ENCODE assay signal across 8 cellular contexts in the genomic region with DNA sequence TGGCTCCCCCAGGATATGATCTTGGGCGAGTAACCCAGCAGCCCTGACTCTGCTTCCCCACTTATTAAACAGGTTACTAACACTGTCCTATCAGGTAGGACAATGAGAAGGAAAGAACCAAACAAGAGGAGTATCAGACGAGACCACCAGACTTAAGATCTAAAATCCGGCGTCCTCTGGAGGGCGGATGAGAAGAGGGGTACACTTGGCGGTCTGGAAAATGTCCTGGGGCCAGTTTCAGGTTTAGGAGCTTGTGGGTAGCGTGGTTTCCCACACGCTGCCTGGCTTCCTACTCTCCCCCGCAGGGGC. TPM values are rescaled to one million over a fixed set of nuclear protein-coding genes. Genes with fewer than 3 reads are reported as not detected.
DNase-seq lines count a peak whose midpoint lies in the region; ATAC-seq, FAIRE-seq and TF ChIP-seq lines count a peak whose summit lies in the region.

No MANE protein-coding gene starts in this region.

- no peak for DNase-seq in AG10803 (ENCODE audit: low read depth)
- peak; percentile 5 for DNase-seq in HT-29 (ENCODE audit: low spot score)
- DNase-seq in bronchial epithelial cell (ENCODE audit: low read depth), result no peak
- DNase-seq in NCI-H2227 (lab: John Stamatoyannopoulos, UW; ENCODE audit: unreplicated experiment), result no peak
- DNase-seq in HuH-7 (ENCODE audit: low spot score), result no peak
- no peak for DNase-seq in GDM1 (lab: John Stamatoyannopoulos, UW)

- no peak for FAIRE-seq in bronchial epithelial cell (lab: Jason Lieb, UNC)

- H3K9me3 ChIP-seq in muscle layer of duodenum (ENCODE audit: control insufficient read depth in 1 of 2, low read length in 2 of 2), result peaks cover 36 to 38% of the 10 kb centered on the region in 2 donors

- no peaks in the 10 kb centered on the region for H3K4me1 ChIP-seq in muscle layer of duodenum (ENCODE audit: control insufficient read depth in 1 of 2, insufficient read depth in 2 of 2, low read length in 2 of 2)

- H3K4me3 ChIP-seq in AG10803 (ENCODE audit: low read length) (peak overlapping the region; percentile 74), bronchial epithelial cell (ENCODE audit: low read depth, low read length) (peak overlapping the region; percentile 64), muscle layer of duodenum (ENCODE audit: low read depth in 1 of 2, low read length in 2 of 2) (peak overlapping the region; percentile 74 to 81)

- H3K27me3 ChIP-seq in bronchial epithelial cell (ENCODE audit: control insufficient read depth, insufficient read depth, low read length) (no peaks in the 10 kb centered on the region), muscle layer of duodenum (ENCODE audit: low read depth, low read length) (no peaks in the 10 kb centered on the region)

- ATAC-seq in HG02571 (IDR thresholded peaks at IDR 0.05; ENCODE audit: unreplicated experiment), result no peak

- H3K27ac ChIP-seq in muscle layer of duodenum (ENCODE audit: low read length), result no peak overlapping the region

- peaks cover 8% of the 10 kb centered on the region for H3K36me3 ChIP-seq in bronchial epithelial cell (ENCODE audit: control insufficient read depth, insufficient read depth, low read length)
- peaks cover 32 to 37% of the 10 kb centered on the region in 2 donors for H3K36me3 ChIP-seq in muscle layer of duodenum (ENCODE audit: control insufficient read depth in 1 of 2, insufficient read depth in 2 of 2, low read length in 2 of 2)

- TF ChIP-seq CTCF in AG10803 (conservative IDR thresholded peaks at IDR 0.05; ENCODE audit: low read length), result no peak
- TF ChIP-seq CTCF in bronchial epithelial cell (IDR thresholded peaks at IDR 0.05; ENCODE audit: insufficient read depth, low read length, severe bottlenecking), result no peak

RNA-seq across cellular contexts. Expression of a gene that starts 0.6 kb away (rescaled TPM):
- total RNA-seq in HT-29 (2014; rRNA removed; shearing (Covaris generic)), result 7.0 and 7.8 TPM in 2 replicates
- 20.5 and 35.7 TPM in 2 replicates for total RNA-seq in bronchial epithelial cell

RNA-seq across cellular contexts. Expression of a gene that starts 41.8 kb away (rescaled TPM):
- 1.7 and 7.3 TPM in 2 replicates for total RNA-seq in HT-29 (2014; rRNA removed; shearing (Covaris generic))
- 2.4 and 4.7 TPM in 2 replicates for total RNA-seq in bronchial epithelial cell
